Comparison of ENCODE assay signal across 8 cellular contexts in the genomic region with DNA sequence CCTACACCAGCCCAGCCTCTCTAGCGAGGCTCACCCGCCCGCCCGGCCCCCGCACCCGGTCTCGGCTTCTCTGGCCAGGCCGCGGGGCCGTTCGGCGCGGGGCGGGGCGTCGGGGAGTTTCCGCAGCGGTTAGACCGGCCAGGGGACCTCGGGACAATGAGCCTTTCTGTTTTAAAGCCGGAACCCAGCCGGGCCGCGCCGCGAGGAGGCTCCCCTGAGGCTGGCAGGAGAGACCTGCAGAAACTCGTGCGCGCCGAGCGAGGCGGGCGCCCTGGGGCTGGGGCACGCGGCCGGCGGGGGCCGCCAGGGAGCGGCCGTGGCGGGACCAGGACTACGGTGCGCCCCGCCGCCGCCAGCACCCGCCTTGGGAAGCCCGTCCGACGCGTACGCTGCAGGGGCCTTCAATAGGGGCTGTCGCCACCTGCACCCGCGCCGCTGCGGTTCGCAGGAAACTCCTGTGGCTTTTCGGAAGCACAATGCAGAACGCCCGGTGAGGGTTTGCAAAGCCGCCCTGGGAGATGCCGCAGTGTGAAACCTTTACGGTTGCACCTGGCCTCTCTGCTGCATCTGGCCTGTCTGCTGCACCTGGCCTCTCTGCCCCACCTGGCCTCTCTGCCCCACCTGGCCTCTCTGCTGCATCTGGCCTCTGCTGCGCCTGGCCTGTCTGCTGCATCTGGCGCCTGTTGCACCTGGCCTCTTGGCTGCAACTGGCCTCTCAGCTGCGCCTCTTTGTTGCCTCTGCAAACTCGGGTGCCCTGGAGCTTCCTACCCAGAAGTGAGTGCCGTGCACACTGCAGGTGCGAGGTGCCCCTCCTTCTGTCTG.
DNase-seq lines count a peak whose midpoint lies in the region; ATAC-seq, FAIRE-seq and TF ChIP-seq lines count a peak whose summit lies in the region.

No MANE protein-coding gene starts in this region.

- H3K9me3 ChIP-seq in NT2/D1 (ENCODE audit: insufficient read depth, low read length), result no peaks in the 10 kb centered on the region

- no peaks in the 10 kb centered on the region for H3K36me3 ChIP-seq in NT2/D1 (ENCODE audit: insufficient read depth, insufficient read length, low read length)

- H3K4me1 ChIP-seq in NT2/D1 (ENCODE audit: insufficient read depth, insufficient read length), result no peaks in the 10 kb centered on the region

- peak; percentile 57 for ATAC-seq in GM19372 (IDR thresholded peaks at IDR 0.05; ENCODE audit: low read depth, unreplicated experiment)
- ATAC-seq in HG03457 (IDR thresholded peaks at IDR 0.05; ENCODE audit: unreplicated experiment), result peak; percentile 81
- peak; percentile 78 for ATAC-seq in omental fat pad (ENCODE audit: low FRiP score)

- peaks cover 9% of the 10 kb centered on the region for H3K27me3 ChIP-seq in NT2/D1 (ENCODE audit: insufficient read depth, insufficient read length)

- peak overlapping the region; percentile 53 for H3K9ac ChIP-seq in NT2/D1 (ENCODE audit: insufficient read length, low read depth)

- TF ChIP-seq CTCF in omental fat pad (IDR thresholded peaks at IDR 0.05), result no peak

- peak overlapping the region; percentile 43 for H3K4me3 ChIP-seq in NT2/D1 (ENCODE audit: insufficient read length, low read depth)

- FAIRE-seq in urothelium cell line (lab: Jason Lieb, UNC), result no peak

- DNase-seq in C1 segment of cervical spinal cord (lab: John Stamatoyannopoulos, UW) (peak in 9 of 14 donors; percentile 1 to 58 (median 13)), NT2/D1 (ENCODE audit: low read depth, low spot score) (no peak), germinal center (ENCODE audit: low spot score) (peak; percentile 66), omental fat pad (ENCODE audit: low spot score) (peak; percentile 35), urothelium cell line (ENCODE audit: low spot score) (peak; percentile 19)
- DNase-seq in activated T-helper 9 cell treated with anti-CD3 and anti-CD28 coated beads, Interleukin-2, amount 50 U/mL, for 16 hours (ENCODE audit: low read depth), result peak; percentile 28
